In the genomic region with DNA sequence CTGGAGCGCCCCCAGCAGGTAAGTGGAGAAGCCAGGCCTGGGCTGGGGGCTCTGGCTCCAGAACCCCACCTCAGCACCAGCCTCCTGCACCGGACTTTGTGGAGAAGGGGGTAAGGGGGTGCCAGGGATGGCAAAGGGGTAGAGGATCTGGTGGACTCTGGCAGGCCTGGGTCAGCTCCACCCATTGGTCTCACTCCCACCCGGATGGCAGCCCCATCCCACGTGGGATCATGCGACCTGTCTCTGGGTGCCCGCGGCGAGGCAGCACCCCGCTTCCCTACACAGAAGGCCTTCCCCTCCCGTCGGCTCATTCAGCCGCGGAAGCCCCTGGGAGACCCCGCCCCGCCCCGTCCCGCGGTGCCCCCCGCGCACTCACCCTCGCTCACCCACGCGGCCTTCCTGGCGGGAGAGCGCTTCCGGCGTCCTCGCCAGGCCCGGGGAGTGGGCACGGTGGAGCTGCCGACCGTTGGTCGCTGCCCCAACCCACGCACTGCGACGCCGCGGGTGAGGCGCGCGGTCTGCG, we compare ENCODE assay signal across 8 cellular contexts. TPM values are rescaled to one million over a fixed set of nuclear protein-coding genes. Genes with fewer than 3 reads are reported as not detected.
DNase-seq lines count a peak whose midpoint lies in the region; ATAC-seq, FAIRE-seq and TF ChIP-seq lines count a peak whose summit lies in the region.

No MANE protein-coding gene starts in this region.

- H3K4me1 Mint-ChIP-seq in MCF 10A (ENCODE audit: insufficient read depth, unreplicated experiment), result peaks cover 29% of the 10 kb centered on the region

- H2AFZ ChIP-seq in keratinocyte (ENCODE audit: control insufficient read depth, low read length), result peak overlapping the region; percentile 22

- H3K9me3 Mint-ChIP-seq in MCF 10A (ENCODE audit: unreplicated experiment), result no peaks in the 10 kb centered on the region

- H3K4me2 ChIP-seq in keratinocyte (ENCODE audit: control insufficient read depth, extremely low read depth, insufficient read depth, low read depth, low read length), result peak overlapping the region; percentile 59

- BruUV-seq in MCF 10A (replicated peaks; lab: Mats Ljungman, UMichigan), result no TSS peak

- CTCF ChIA-PET in MCF 10A (lab: Yijun Ruan, JAX), result interaction anchor here (0.7 to 2.8 kb wide), 5 partner anchors 16 to 169 kb away, joined by 3 to 13 read pairs (median 3); no protein-coding TSS in a partner anchor

- DNase-seq in Ammon's horn (ENCODE audit: low spot score) (peak; percentile 14), SKM-1 (lab: John Stamatoyannopoulos, UW; ENCODE audit: unreplicated experiment) (peak; percentile 8), MCF 10A (ENCODE audit: unreplicated experiment) (no peak), keratinocyte (ENCODE audit: low read depth, low spot score) (no peak)
- DNase-seq in stimulated activated CD8-positive, alpha-beta memory T cell treated with anti-CD3 and anti-CD28 coated beads, Interleukin-7, amount 100 ng/mL, for 24 hours (ENCODE audit: low read depth), result peak; percentile 19

- peak overlapping the region; percentile 74 for H3K4me3 Mint-ChIP-seq in MCF 10A (ENCODE audit: unreplicated experiment)

- H3K36me3 ChIP-seq in keratinocyte (ENCODE audit: control insufficient read depth in 2 of 2, extremely low read depth in 1 of 2, insufficient read depth in 2 of 2, low read length in 2 of 2), result no peaks in the 10 kb centered on the region

- intact Hi-C loops in MCF 10A (cut with micrococcal nuclease), result loop anchor here (2.0 to 5.0 kb wide), 2 partner anchors 33 to 86 kb away; a partner anchor contains a TSS

- peak; percentile 30 for TF ChIP-seq POLR2A in GM18526 (IDR thresholded peaks at IDR 0.05; ENCODE audit: extremely low read depth, insufficient read length)

- H3K9me3 ChIP-seq in keratinocyte (ENCODE audit: control insufficient read depth, low read depth, low read length), result no peaks in the 10 kb centered on the region

- H3K27me3 Mint-ChIP-seq in MCF 10A (ENCODE audit: insufficient read depth, unreplicated experiment), result no peaks in the 10 kb centered on the region

- no peaks in the 10 kb centered on the region for H3K9me1 ChIP-seq in keratinocyte (ENCODE audit: control insufficient read depth, extremely low read depth, insufficient read depth, low read length)

- H4K20me1 ChIP-seq in keratinocyte (ENCODE audit: control insufficient read depth, extremely low read depth, insufficient read depth, low read length), result no peaks in the 10 kb centered on the region

- peak overlapping the region; percentile 29 to 63 (median 47) for H3K4me3 ChIP-seq in keratinocyte (ENCODE audit: control insufficient read depth in 2 of 3, extremely low read depth in 1 of 3, insufficient read depth in 2 of 3, low read depth in 1 of 3, low read length in 3 of 3)

- H3K9ac ChIP-seq in keratinocyte (ENCODE audit: control insufficient read depth, extremely low read depth, insufficient read depth, low read length), result peak overlapping the region; percentile 65

- no peak overlapping the region for H3K27ac ChIP-seq in keratinocyte (ENCODE audit: control insufficient read depth, insufficient read depth, low read length)

- peak; percentile 37 for ATAC-seq in HG03108 (IDR thresholded peaks at IDR 0.05; ENCODE audit: unreplicated experiment)
- no peak for ATAC-seq in HG02938 (IDR thresholded peaks at IDR 0.05; ENCODE audit: unreplicated experiment)

- no peak for FAIRE-seq in keratinocyte (lab: Jason Lieb, UNC)

- dilution Hi-C loops in keratinocyte (cut with MboI; ENCODE audit: extremely low pct_ligation_motif_present, low sequenced_read_pairs), result no loop called here

- no peaks in the 10 kb centered on the region for H3K79me2 ChIP-seq in keratinocyte (ENCODE audit: control insufficient read depth, insufficient read depth, low read length)

- peaks cover 42% of the 10 kb centered on the region for H3K27me3 ChIP-seq in keratinocyte (ENCODE audit: control insufficient read depth, extremely low read depth, insufficient read depth, low read length)

- no peak for TF ChIP-seq CTCF in MCF 10A (IDR thresholded peaks at IDR 0.05; ENCODE audit: unreplicated experiment)
- peak; percentile 28 to 62 (median 28) for TF ChIP-seq CTCF in keratinocyte (optimal IDR thresholded peaks at IDR 0.05 in 1 of 3, IDR thresholded peaks at IDR 0.05 in 1 of 3, conservative IDR thresholded peaks at IDR 0.05 in 1 of 3; ENCODE audit: extremely low read depth in 1 of 3, insufficient read depth in 2 of 3, low read length in 3 of 3)

- H3K27ac Mint-ChIP-seq in MCF 10A (ENCODE audit: low read depth, unreplicated experiment), result peak overlapping the region; percentile 74

- peaks cover 23% of the 10 kb centered on the region for H3K4me1 ChIP-seq in keratinocyte (ENCODE audit: control insufficient read depth, extremely low read depth, insufficient read depth, low read length)

- H3K36me3 Mint-ChIP-seq in MCF 10A (ENCODE audit: insufficient read depth, unreplicated experiment), result peaks cover 39% of the 10 kb centered on the region

- POLR2A ChIA-PET in MCF 10A (lab: Yijun Ruan, JAX), result interaction anchor here (0.6 to 1.0 kb wide), 3 partner anchors 13 to 579 kb away, joined by 3 to 4 read pairs (median 4); no protein-coding TSS in a partner anchor

RNA-seq across cellular contexts. Expression of a gene that starts 0.5 kb away (rescaled TPM):
- total RNA-seq in MCF 10A (2022), result 30.4 and 32.7 TPM in 2 replicates
- 0.80 to 4.3 TPM (median 1.3 TPM) in 3 replicates for polyA plus RNA-seq in keratinocyte
- polyA plus RNA-seq in keratinocyte (2011; ENCODE audit: low read depth), result 0.94 TPM
- 0.68 and 1.3 TPM in 2 replicates for polyA plus RNA-seq in keratinocyte (2011; cell fraction: cytosol; rRNA removed)
- polyA plus RNA-seq in keratinocyte (2011; cell fraction: nucleus; rRNA removed), result 7.1 and 9.7 TPM in 2 replicates
- polyA plus RNA-seq in keratinocyte (2012; ENCODE audit: low replicate concordance), result 0.60 and 4.4 TPM in 2 replicates
- 1.4 to 4.9 TPM (median 2.5 TPM) in 3 replicates for polyA minus RNA-seq in keratinocyte
- polyA minus RNA-seq in keratinocyte (2011; cell fraction: cytosol; rRNA and poly(A)+ RNA removed), result 7.7 TPM
- 2.5 and 2.6 TPM in 2 replicates for polyA minus RNA-seq in keratinocyte (2011; cell fraction: nucleus; rRNA and poly(A)+ RNA removed)

RNA-seq across cellular contexts. Expression of a gene that starts 30.1 kb away (rescaled TPM):
- total RNA-seq in MCF 10A (2022), result 0.40 and 1.4 TPM in 2 replicates
- polyA plus RNA-seq in keratinocyte, result 0.51 to 0.68 TPM (median 0.62 TPM) in 3 replicates
- polyA plus RNA-seq in keratinocyte (2011; ENCODE audit: low read depth), result 0.56 TPM
- 0.27 and 0.41 TPM in 2 replicates for polyA plus RNA-seq in keratinocyte (2011; cell fraction: cytosol; rRNA removed)
- polyA plus RNA-seq in keratinocyte (2011; cell fraction: nucleus; rRNA removed), result 2.4 and 3.5 TPM in 2 replicates
- 0.42 and 0.62 TPM in 2 replicates for polyA plus RNA-seq in keratinocyte (2012; ENCODE audit: low replicate concordance)
- 0.43 to 0.99 TPM (median 0.51 TPM) in 3 replicates for polyA minus RNA-seq in keratinocyte
- polyA minus RNA-seq in keratinocyte (2011; cell fraction: cytosol; rRNA and poly(A)+ RNA removed), result not detected
- polyA minus RNA-seq in keratinocyte (2011; cell fraction: nucleus; rRNA and poly(A)+ RNA removed), result 0.78 and 2.1 TPM in 2 replicates

RNA-seq across cellular contexts. Expression of a gene that starts 31.6 kb away (rescaled TPM):
- 12.1 and 14.7 TPM in 2 replicates for total RNA-seq in MCF 10A (2022)
- 21.6 to 29.6 TPM (median 29.4 TPM) in 3 replicates for polyA plus RNA-seq in keratinocyte
- 17.7 TPM for polyA plus RNA-seq in keratinocyte (2011; ENCODE audit: low read depth)
- polyA plus RNA-seq in keratinocyte (2011; cell fraction: cytosol; rRNA removed), result 10.3 and 15.2 TPM in 2 replicates
- polyA plus RNA-seq in keratinocyte (2011; cell fraction: nucleus; rRNA removed), result 91.1 and 111 TPM in 2 replicates
- polyA plus RNA-seq in keratinocyte (2012; ENCODE audit: low replicate concordance), result 14.5 and 36.2 TPM in 2 replicates
- polyA minus RNA-seq in keratinocyte, result 17.5 to 52.8 TPM (median 35.1 TPM) in 3 replicates
- polyA minus RNA-seq in keratinocyte (2011; cell fraction: cytosol; rRNA and poly(A)+ RNA removed), result 41.4 TPM
- polyA minus RNA-seq in keratinocyte (2011; cell fraction: nucleus; rRNA and poly(A)+ RNA removed), result 25.7 and 33.4 TPM in 2 replicates

RNA-seq across cellular contexts. Expression of a gene that starts 47.7 kb away (rescaled TPM):
- total RNA-seq in MCF 10A (2022), result not detected in 2 replicates
- not detected in 3 replicates for polyA plus RNA-seq in keratinocyte
- polyA plus RNA-seq in keratinocyte (2011; ENCODE audit: low read depth), result not detected
- not detected in 2 replicates for polyA plus RNA-seq in keratinocyte (2011; cell fraction: cytosol; rRNA removed)
- polyA plus RNA-seq in keratinocyte (2011; cell fraction: nucleus; rRNA removed), result not detected in 2 replicates
- 0.06 TPM in 1 of 2 replicates, not detected in the other for polyA plus RNA-seq in keratinocyte (2012; ENCODE audit: low replicate concordance)
- polyA minus RNA-seq in keratinocyte, result not detected in 3 replicates
- not detected for polyA minus RNA-seq in keratinocyte (2011; cell fraction: cytosol; rRNA and poly(A)+ RNA removed)
- not detected in 2 replicates for polyA minus RNA-seq in keratinocyte (2011; cell fraction: nucleus; rRNA and poly(A)+ RNA removed)

RNA-seq across cellular contexts. Expression of a gene that starts 47.8 kb away (rescaled TPM):
- total RNA-seq in MCF 10A (2022), result not detected in 2 replicates
- polyA plus RNA-seq in keratinocyte, result not detected in 3 replicates
- polyA plus RNA-seq in keratinocyte (2011; ENCODE audit: low read depth), result not detected
- not detected in 2 replicates for polyA plus RNA-seq in keratinocyte (2011; cell fraction: cytosol; rRNA removed)
- not detected in 2 replicates for polyA plus RNA-seq in keratinocyte (2011; cell fraction: nucleus; rRNA removed)
- not detected in 2 replicates for polyA plus RNA-seq in keratinocyte (2012; ENCODE audit: low replicate concordance)
- polyA minus RNA-seq in keratinocyte, result not detected in 3 replicates
- polyA minus RNA-seq in keratinocyte (2011; cell fraction: cytosol; rRNA and poly(A)+ RNA removed), result not detected
- polyA minus RNA-seq in keratinocyte (2011; cell fraction: nucleus; rRNA and poly(A)+ RNA removed), result not detected in 2 replicates

Comparison
In these comparisons a context has a peak if more than half of its experiments do, and no peak if none do; other contexts are left out.
1. DNase-seq: peak in Ammon's horn (single experiment), SKM-1 (single experiment) and stimulated activated CD8-positive, alpha-beta memory T cell treated with anti-CD3 and anti-CD28 coated beads, Interleukin-7, amount 100 ng/mL, for 24 hours (single experiment); none in MCF 10A (single experiment) and keratinocyte (single experiment).